Comparison of ENCODE assay signal across 18 cellular contexts in the genomic region with DNA sequence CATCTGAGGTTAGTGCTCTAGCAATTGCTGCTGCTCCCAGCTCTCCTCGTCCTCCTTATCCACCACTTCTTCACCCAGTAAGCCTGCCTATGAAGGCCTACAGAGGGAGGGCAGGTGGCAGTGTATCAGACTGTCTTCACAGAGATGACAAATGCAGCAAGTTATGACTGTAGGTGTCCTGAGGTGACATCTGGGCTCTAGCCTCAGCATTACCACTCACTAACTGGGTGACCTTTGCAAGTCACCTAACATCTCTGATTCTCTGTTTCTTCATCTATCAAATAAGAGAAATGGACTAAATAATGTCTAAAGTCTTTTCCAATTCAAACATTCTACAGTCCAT.
"Had no signal": no experiment of that assay in that cellular context is flagged by ENCODE, and none has a peak within 500 bp of the region (broad histone marks: within the 10 kb centered on the region; RNA-seq: fewer than 3 reads in every experiment).

No MANE protein-coding gene starts in this region.

- H3K4me1 ChIP-seq: foreskin keratinocyte had no signal

- H3K27ac ChIP-seq: brain microvascular endothelial cell, foreskin keratinocyte, right lobe of liver had no signal

- H3K27me3 ChIP-seq: brain microvascular endothelial cell, right lobe of liver had no signal

- H3K9me3 Mint-ChIP-seq: activated CD4-positive, alpha-beta T cell treated with anti-CD3 and anti-CD28 coated beads, Interleukin-2, amount 10 ng/mL, durations not matched to agents 7 days and 5 days; activated naive CD8-positive, alpha-beta T cell treated with anti-CD3 and anti-CD28 coated beads for 36 hours; activated T-helper 1 cell treated with anti-CD3 and anti-CD28 coated beads, Interleukin-12 subunit alpha, Interleukin-12 subunit beta, Interleukin-2, Interleukin-4 antibody, amounts not matched to agents 30 ng/mL and 10 ng/mL and 1 ng/mL, durations not matched to agents 14 hours and 24 hours and 36 hours; memory B cell; natural killer cell; stimulated activated memory B cell treated with anti-CD40 and anti-IgM and Interleukin-4, amounts not matched to agents 10 μg/mL and 1 μg/mL and 100 μg/mL, for 72 hours; T-helper 2 cell treated with Interferon-gamma antibody and Interleukin-4, amounts not matched to agents 5 μg/mL and 100 μg/mL, for 36 hours; type B pancreatic cell had no signal

- H3K36me3 Mint-ChIP-seq: activated naive CD8-positive, alpha-beta T cell treated with anti-CD3 and anti-CD28 coated beads for 36 hours; memory B cell; natural killer cell; stimulated activated memory B cell treated with anti-CD40 and anti-IgM and Interleukin-4, amounts not matched to agents 10 μg/mL and 1 μg/mL and 100 μg/mL, for 72 hours; type B pancreatic cell had no signal

- H3K36me3 ChIP-seq: brain microvascular endothelial cell, right lobe of liver had no signal

- ATAC-seq: foreskin keratinocyte; mucosa of descending colon; natural killer cell; right lobe of liver; stimulated activated memory B cell treated with anti-CD40 and anti-IgM and Interleukin-4, amounts not matched to agents 10 μg/mL and 1 μg/mL and 100 μg/mL, for 72 hours had no signal

- H3K27ac Mint-ChIP-seq: activated CD4-positive, alpha-beta T cell treated with anti-CD3 and anti-CD28 coated beads, Interleukin-2, amount 10 ng/mL, durations not matched to agents 7 days and 5 days; activated naive CD8-positive, alpha-beta T cell treated with anti-CD3 and anti-CD28 coated beads for 36 hours; activated T-helper 1 cell treated with anti-CD3 and anti-CD28 coated beads, Interleukin-12 subunit alpha, Interleukin-12 subunit beta, Interleukin-2, Interleukin-4 antibody, amounts not matched to agents 30 ng/mL and 10 ng/mL and 1 ng/mL, durations not matched to agents 14 hours and 24 hours and 36 hours; memory B cell; natural killer cell; stimulated activated memory B cell treated with anti-CD40 and anti-IgM and Interleukin-4, amounts not matched to agents 10 μg/mL and 1 μg/mL and 100 μg/mL, for 72 hours; T-helper 2 cell treated with Interferon-gamma antibody and Interleukin-4, amounts not matched to agents 5 μg/mL and 100 μg/mL, for 36 hours; type B pancreatic cell had no signal

- H3K4me3 ChIP-seq: mucosa of descending colon, right lobe of liver had no signal

- H3K4me3 Mint-ChIP-seq: activated CD4-positive, alpha-beta T cell treated with anti-CD3 and anti-CD28 coated beads, Interleukin-2, amount 10 ng/mL, durations not matched to agents 7 days and 5 days; activated naive CD8-positive, alpha-beta T cell treated with anti-CD3 and anti-CD28 coated beads for 36 hours; activated T-helper 1 cell treated with anti-CD3 and anti-CD28 coated beads, Interleukin-12 subunit alpha, Interleukin-12 subunit beta, Interleukin-2, Interleukin-4 antibody, amounts not matched to agents 30 ng/mL and 10 ng/mL and 1 ng/mL, durations not matched to agents 14 hours and 24 hours and 36 hours; memory B cell; natural killer cell; stimulated activated memory B cell treated with anti-CD40 and anti-IgM and Interleukin-4, amounts not matched to agents 10 μg/mL and 1 μg/mL and 100 μg/mL, for 72 hours; T-helper 2 cell treated with Interferon-gamma antibody and Interleukin-4, amounts not matched to agents 5 μg/mL and 100 μg/mL, for 36 hours; type B pancreatic cell had no signal

- H3K9me3 ChIP-seq: mucosa of descending colon, right lobe of liver had no signal

- DNase-seq: activated CD4-positive, alpha-beta T cell treated with anti-CD3 and anti-CD28 coated beads, Interleukin-2, amount 10 ng/mL, durations not matched to agents 7 days and 5 days; activated CD8-positive, alpha-beta memory T cell treated with anti-CD3 and anti-CD28 coated beads for 24 hours; activated naive CD8-positive, alpha-beta T cell treated with anti-CD3 and anti-CD28 coated beads for 36 hours; amygdala; brain microvascular endothelial cell; effector CD8-positive, alpha-beta T cell; foreskin keratinocyte; mucosa of descending colon; natural killer cell; nucleus accumbens; right lobe of liver; stimulated activated CD4-positive, alpha-beta T cell treated with anti-CD3 and anti-CD28 coated beads, Interleukin-12 subunit alpha, Interleukin-12 subunit beta, amount 100 ng/mL, for 4 hours; stimulated activated CD4-positive, alpha-beta T cell treated with anti-CD3 and anti-CD28 coated beads, Interleukin-2, amount 100 ng/mL, for 24 hours had no signal

- H3K27me3 Mint-ChIP-seq: activated CD4-positive, alpha-beta T cell treated with anti-CD3 and anti-CD28 coated beads, Interleukin-2, amount 10 ng/mL, durations not matched to agents 7 days and 5 days; type B pancreatic cell had no signal

- H3K4me1 Mint-ChIP-seq: activated naive CD8-positive, alpha-beta T cell treated with anti-CD3 and anti-CD28 coated beads for 36 hours; stimulated activated memory B cell treated with anti-CD40 and anti-IgM and Interleukin-4, amounts not matched to agents 10 μg/mL and 1 μg/mL and 100 μg/mL, for 72 hours had no signal
